9 cellular contexts compared by ENCODE assay signal in the genomic region with DNA sequence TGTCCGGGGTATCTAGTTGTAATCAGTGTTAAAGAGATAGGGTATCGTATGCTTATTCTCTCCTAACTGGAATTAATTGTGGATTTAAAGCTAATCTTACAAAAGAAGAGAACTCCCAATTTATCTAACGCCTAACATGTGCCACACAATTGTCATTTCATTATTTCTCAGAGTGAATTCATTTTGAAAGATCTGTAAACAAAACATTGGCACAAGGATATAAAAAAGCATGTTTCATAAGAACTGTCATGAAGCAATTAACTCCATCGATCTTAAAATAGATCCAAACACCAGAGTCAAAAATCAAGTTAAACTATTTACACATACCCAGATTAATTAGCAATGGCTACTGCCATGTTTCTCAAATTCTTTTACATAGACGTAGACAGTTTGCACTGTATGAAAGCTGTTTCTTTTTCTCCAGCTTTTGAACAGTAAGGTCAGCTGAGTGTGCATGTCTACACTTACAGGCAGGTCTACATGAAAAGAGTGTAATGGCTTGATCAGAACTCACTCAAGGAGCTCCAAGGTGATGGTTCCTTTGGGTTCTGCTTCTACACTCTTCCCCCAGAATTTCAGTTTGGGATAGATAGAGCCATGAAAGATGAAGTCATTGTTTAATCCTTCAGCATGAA.
"Had no signal": no experiment of that assay in that cellular context is flagged by ENCODE, and none has a peak within 500 bp of the region (broad histone marks: within the 10 kb centered on the region; RNA-seq: fewer than 3 reads in every experiment).

No MANE protein-coding gene starts in this region.

- H3K27ac ChIP-seq: breast epithelium, esophagus muscularis mucosa, thyroid gland had no signal

- H3K27me3 ChIP-seq: breast epithelium, esophagus muscularis mucosa, thyroid gland had no signal

- H3K36me3 ChIP-seq: breast epithelium, thyroid gland had no signal

- H3K4me1 Mint-ChIP-seq: stimulated activated naive CD8-positive, alpha-beta T cell treated with anti-CD3 and anti-CD28 coated beads, Interleukin-15, amount 100 ng/mL, for 72 hours had no signal

- H3K4me3 ChIP-seq: breast epithelium, esophagus muscularis mucosa, thyroid gland had no signal

- H3K9me3 Mint-ChIP-seq: activated CD4-positive, alpha-beta T cell treated with anti-CD3 and anti-CD28 coated beads, Interleukin-2, amount 10 ng/mL, durations not matched to agents 7 days and 5 days; stimulated activated naive CD8-positive, alpha-beta T cell treated with anti-CD3 and anti-CD28 coated beads, Interleukin-15, amount 100 ng/mL, for 72 hours; T-helper 1 cell treated with Interleukin-12 subunit alpha and Interleukin-12 subunit beta and Interleukin-4 antibody, amounts not matched to agents 30 μg/mL and 1 μg/mL, for 36 hours; WTC11 had no signal

- H3K27me3 Mint-ChIP-seq: activated CD4-positive, alpha-beta T cell treated with anti-CD3 and anti-CD28 coated beads, Interleukin-2, amount 10 ng/mL, durations not matched to agents 7 days and 5 days; activated naive CD8-positive, alpha-beta T cell; stimulated activated naive CD8-positive, alpha-beta T cell treated with anti-CD3 and anti-CD28 coated beads, Interleukin-15, amount 100 ng/mL, for 72 hours had no signal

- H3K27ac Mint-ChIP-seq: activated CD4-positive, alpha-beta T cell treated with anti-CD3 and anti-CD28 coated beads, Interleukin-2, amount 10 ng/mL, durations not matched to agents 7 days and 5 days; activated naive CD8-positive, alpha-beta T cell; T-helper 1 cell treated with Interleukin-12 subunit alpha and Interleukin-12 subunit beta and Interleukin-4 antibody, amounts not matched to agents 30 μg/mL and 1 μg/mL, for 36 hours; WTC11 had no signal

- H3K4me1 ChIP-seq: breast epithelium, thyroid gland had no signal

- H3K4me3 Mint-ChIP-seq: activated CD4-positive, alpha-beta T cell treated with anti-CD3 and anti-CD28 coated beads, Interleukin-2, amount 10 ng/mL, durations not matched to agents 7 days and 5 days; activated naive CD8-positive, alpha-beta T cell; stimulated activated naive CD8-positive, alpha-beta T cell treated with anti-CD3 and anti-CD28 coated beads, Interleukin-15, amount 100 ng/mL, for 72 hours; T-helper 1 cell treated with Interleukin-12 subunit alpha and Interleukin-12 subunit beta and Interleukin-4 antibody, amounts not matched to agents 30 μg/mL and 1 μg/mL, for 36 hours; WTC11 had no signal

- FAIRE-seq: urothelium cell line had no signal

- H3K9me3 ChIP-seq: breast epithelium, esophagus muscularis mucosa, thyroid gland had no signal
